ENCODE assay signal across 1 cellular context in the genomic region with DNA sequence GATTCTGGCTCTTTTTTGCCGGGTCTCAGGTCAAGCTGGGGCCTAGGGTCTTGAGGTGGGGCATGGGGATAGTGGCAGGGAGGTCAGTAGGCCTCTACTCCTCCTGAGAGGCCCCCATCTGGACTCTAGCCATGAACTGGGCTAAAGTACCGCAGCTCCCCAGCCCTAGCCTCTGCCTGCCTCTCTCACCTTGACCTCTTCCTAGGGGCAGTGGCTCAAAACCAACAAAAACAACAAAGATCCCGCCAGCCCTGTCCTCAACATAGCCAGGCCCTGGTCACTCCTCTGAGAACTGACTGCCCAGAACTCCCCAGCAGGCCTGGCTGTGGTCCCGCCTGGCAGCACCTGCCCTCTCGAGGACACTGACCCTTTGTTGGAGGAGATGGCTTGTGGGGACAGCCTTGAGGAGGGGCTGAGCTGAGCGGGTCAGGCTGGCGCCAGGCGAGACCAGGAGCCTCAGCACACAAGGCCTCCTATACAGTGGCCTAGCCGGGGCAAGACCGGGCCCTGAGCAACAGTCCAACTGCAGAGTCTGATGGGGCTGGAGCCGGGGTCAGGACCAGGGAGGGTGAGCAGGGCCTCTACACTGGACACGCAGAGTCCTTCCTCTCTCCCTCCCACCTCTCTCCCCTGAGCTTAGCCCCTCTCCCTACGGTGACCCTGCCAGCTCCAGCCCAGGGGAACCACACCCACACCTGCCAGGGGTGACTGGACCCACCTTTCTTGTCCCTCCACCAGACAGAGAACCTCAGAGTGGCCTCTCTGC.
TF ChIP-seq lines count a peak whose summit lies in the region.

No MANE protein-coding gene starts in this region.

TF ChIP-seq in HepG2, 621 proteins besides CTCF, POLR2A, EP300 and RAD21 (continued from another document and continues in another):
- TF ChIP-seq, protein P1, sequence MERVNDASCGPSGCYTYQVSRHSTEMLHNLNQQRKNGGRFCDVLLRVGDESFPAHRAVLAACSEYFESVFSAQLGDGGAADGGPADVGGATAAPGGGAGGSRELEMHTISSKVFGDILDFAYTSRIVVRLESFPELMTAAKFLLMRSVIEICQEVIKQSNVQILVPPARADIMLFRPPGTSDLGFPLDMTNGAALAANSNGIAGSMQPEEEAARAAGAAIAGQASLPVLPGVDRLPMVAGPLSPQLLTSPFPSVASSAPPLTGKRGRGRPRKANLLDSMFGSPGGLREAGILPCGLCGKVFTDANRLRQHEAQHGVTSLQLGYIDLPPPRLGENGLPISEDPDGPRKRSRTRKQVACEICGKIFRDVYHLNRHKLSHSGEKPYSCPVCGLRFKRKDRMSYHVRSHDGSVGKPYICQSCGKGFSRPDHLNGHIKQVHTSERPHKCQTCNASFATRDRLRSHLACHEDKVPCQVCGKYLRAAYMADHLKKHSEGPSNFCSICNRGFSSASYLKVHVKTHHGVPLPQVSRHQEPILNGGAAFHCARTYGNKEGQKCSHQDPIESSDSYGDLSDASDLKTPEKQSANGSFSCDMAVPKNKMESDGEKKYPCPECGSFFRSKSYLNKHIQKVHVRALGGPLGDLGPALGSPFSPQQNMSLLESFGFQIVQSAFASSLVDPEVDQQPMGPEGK (CRISPR knock-in tag; IDR thresholded peaks at IDR 0.05): peak; percentile 93
- peak; percentile 85 for TF ChIP-seq ZNF430 (CRISPR knock-in tag; IDR thresholded peaks at IDR 0.05)
- no peak for TF ChIP-seq MTF2 (CRISPR knock-in tag; IDR thresholded peaks at IDR 0.05; ENCODE audit: borderline replicate concordance)
- TF ChIP-seq ZNF644 (CRISPR knock-in tag; IDR thresholded peaks at IDR 0.05; ENCODE audit: low read depth): peak; percentile 76
- peak; percentile 18 for TF ChIP-seq ZEB1 (IDR thresholded peaks at IDR 0.05; ENCODE audit: insufficient replicate concordance, low read depth)
- no peak; the same call in 1 of the 2 replicates for TF ChIP-seq ZNF451 (CRISPR knock-in tag; IDR thresholded peaks at IDR 0.05)
- no peak for TF ChIP-seq ZNF7 (CRISPR knock-in tag; IDR thresholded peaks at IDR 0.05)
- TF ChIP-seq ISL2 (CRISPR knock-in tag; IDR thresholded peaks at IDR 0.05): peak; percentile 84
- TF ChIP-seq, protein P2, sequence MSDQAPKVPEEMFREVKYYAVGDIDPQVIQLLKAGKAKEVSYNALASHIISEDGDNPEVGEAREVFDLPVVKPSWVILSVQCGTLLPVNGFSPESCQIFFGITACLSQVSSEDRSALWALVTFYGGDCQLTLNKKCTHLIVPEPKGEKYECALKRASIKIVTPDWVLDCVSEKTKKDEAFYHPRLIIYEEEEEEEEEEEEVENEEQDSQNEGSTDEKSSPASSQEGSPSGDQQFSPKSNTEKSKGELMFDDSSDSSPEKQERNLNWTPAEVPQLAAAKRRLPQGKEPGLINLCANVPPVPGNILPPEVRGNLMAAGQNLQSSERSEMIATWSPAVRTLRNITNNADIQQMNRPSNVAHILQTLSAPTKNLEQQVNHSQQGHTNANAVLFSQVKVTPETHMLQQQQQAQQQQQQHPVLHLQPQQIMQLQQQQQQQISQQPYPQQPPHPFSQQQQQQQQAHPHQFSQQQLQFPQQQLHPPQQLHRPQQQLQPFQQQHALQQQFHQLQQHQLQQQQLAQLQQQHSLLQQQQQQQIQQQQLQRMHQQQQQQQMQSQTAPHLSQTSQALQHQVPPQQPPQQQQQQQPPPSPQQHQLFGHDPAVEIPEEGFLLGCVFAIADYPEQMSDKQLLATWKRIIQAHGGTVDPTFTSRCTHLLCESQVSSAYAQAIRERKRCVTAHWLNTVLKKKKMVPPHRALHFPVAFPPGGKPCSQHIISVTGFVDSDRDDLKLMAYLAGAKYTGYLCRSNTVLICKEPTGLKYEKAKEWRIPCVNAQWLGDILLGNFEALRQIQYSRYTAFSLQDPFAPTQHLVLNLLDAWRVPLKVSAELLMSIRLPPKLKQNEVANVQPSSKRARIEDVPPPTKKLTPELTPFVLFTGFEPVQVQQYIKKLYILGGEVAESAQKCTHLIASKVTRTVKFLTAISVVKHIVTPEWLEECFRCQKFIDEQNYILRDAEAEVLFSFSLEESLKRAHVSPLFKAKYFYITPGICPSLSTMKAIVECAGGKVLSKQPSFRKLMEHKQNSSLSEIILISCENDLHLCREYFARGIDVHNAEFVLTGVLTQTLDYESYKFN (CRISPR knock-in tag; conservative IDR thresholded peaks at IDR 0.05): peak; percentile 96
- TF ChIP-seq ZSCAN29 (CRISPR knock-in tag; conservative IDR thresholded peaks at IDR 0.05): no peak; the same call in 1 of the 2 replicates
- no peak for TF ChIP-seq NFE2 (CRISPR knock-in tag; IDR thresholded peaks at IDR 0.05)
- no peak for TF ChIP-seq MTF1 (CRISPR knock-in tag; IDR thresholded peaks at IDR 0.05)
- peak; percentile 79 for TF ChIP-seq TRIM24 (CRISPR knock-in tag; IDR thresholded peaks at IDR 0.05)
- no peak for TF ChIP-seq KDM3A (CRISPR knock-in tag; IDR thresholded peaks at IDR 0.05; ENCODE audit: low read depth)
- peak; percentile 73 for TF ChIP-seq ZSCAN31 (CRISPR knock-in tag; IDR thresholded peaks at IDR 0.05; ENCODE audit: low read depth)
- TF ChIP-seq ZNF782 (CRISPR knock-in tag; IDR thresholded peaks at IDR 0.05; ENCODE audit: borderline replicate concordance): peak; percentile 65; the same call in 1 of the 2 replicates
- TF ChIP-seq REL (CRISPR knock-in tag; conservative IDR thresholded peaks at IDR 0.05): no peak
- peak; percentile 95 for TF ChIP-seq SPEN (CRISPR knock-in tag; IDR thresholded peaks at IDR 0.05; ENCODE audit: low read depth)
- TF ChIP-seq KLF13 (CRISPR knock-in tag; IDR thresholded peaks at IDR 0.05): no peak
- peak in 1 of 2 experiments; percentile 79; a peak in 1 of 4 replicates for TF ChIP-seq KLF16 (CRISPR knock-in tag; IDR thresholded peaks at IDR 0.05)
- TF ChIP-seq, protein P3, sequence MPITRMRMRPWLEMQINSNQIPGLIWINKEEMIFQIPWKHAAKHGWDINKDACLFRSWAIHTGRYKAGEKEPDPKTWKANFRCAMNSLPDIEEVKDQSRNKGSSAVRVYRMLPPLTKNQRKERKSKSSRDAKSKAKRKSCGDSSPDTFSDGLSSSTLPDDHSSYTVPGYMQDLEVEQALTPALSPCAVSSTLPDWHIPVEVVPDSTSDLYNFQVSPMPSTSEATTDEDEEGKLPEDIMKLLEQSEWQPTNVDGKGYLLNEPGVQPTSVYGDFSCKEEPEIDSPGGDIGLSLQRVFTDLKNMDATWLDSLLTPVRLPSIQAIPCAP (CRISPR knock-in tag; IDR thresholded peaks at IDR 0.05; ENCODE audit: low read depth): no peak
- TF ChIP-seq, protein P4, sequence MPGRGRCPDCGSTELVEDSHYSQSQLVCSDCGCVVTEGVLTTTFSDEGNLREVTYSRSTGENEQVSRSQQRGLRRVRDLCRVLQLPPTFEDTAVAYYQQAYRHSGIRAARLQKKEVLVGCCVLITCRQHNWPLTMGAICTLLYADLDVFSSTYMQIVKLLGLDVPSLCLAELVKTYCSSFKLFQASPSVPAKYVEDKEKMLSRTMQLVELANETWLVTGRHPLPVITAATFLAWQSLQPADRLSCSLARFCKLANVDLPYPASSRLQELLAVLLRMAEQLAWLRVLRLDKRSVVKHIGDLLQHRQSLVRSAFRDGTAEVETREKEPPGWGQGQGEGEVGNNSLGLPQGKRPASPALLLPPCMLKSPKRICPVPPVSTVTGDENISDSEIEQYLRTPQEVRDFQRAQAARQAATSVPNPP (CRISPR knock-in tag; IDR thresholded peaks at IDR 0.05): no peak
- peak; percentile 50; the same call in 1 of the 2 replicates for TF ChIP-seq ZNF724P (CRISPR knock-in tag; IDR thresholded peaks at IDR 0.05; ENCODE audit: borderline replicate concordance)
- peak; percentile 74 for TF ChIP-seq DR1 (CRISPR knock-in tag; IDR thresholded peaks at IDR 0.05)
- TF ChIP-seq MYC (CRISPR knock-in tag; IDR thresholded peaks at IDR 0.05; ENCODE audit: borderline replicate concordance): peak; percentile 82
- no peak for TF ChIP-seq ELF4 (CRISPR knock-in tag; IDR thresholded peaks at IDR 0.05; ENCODE audit: borderline replicate concordance)
- TF ChIP-seq MAF1 (CRISPR knock-in tag; IDR thresholded peaks at IDR 0.05; ENCODE audit: borderline replicate concordance): no peak
- no peak for TF ChIP-seq SMARCE1 (IDR thresholded peaks at IDR 0.05; ENCODE audit: borderline replicate concordance)
- no peak for TF ChIP-seq NFRKB (IDR thresholded peaks at IDR 0.05)
- 0 out of 2 replicates have a peak, but pooled peaks have one; percentile 27 for TF ChIP-seq BHLHE40 (IDR thresholded peaks at IDR 0.05; ENCODE audit: low read length)
- TF ChIP-seq, protein P5, sequence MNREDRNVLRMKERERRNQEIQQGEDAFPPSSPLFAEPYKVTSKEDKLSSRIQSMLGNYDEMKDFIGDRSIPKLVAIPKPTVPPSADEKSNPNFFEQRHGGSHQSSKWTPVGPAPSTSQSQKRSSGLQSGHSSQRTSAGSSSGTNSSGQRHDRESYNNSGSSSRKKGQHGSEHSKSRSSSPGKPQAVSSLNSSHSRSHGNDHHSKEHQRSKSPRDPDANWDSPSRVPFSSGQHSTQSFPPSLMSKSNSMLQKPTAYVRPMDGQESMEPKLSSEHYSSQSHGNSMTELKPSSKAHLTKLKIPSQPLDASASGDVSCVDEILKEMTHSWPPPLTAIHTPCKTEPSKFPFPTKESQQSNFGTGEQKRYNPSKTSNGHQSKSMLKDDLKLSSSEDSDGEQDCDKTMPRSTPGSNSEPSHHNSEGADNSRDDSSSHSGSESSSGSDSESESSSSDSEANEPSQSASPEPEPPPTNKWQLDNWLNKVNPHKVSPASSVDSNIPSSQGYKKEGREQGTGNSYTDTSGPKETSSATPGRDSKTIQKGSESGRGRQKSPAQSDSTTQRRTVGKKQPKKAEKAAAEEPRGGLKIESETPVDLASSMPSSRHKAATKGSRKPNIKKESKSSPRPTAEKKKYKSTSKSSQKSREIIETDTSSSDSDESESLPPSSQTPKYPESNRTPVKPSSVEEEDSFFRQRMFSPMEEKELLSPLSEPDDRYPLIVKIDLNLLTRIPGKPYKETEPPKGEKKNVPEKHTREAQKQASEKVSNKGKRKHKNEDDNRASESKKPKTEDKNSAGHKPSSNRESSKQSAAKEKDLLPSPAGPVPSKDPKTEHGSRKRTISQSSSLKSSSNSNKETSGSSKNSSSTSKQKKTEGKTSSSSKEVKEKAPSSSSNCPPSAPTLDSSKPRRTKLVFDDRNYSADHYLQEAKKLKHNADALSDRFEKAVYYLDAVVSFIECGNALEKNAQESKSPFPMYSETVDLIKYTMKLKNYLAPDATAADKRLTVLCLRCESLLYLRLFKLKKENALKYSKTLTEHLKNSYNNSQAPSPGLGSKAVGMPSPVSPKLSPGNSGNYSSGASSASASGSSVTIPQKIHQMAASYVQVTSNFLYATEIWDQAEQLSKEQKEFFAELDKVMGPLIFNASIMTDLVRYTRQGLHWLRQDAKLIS (CRISPR knock-in tag; IDR thresholded peaks at IDR 0.05): peak; percentile 7; the same call in 1 of the 2 replicates
- TF ChIP-seq RXRB (CRISPR knock-in tag; IDR thresholded peaks at IDR 0.05; ENCODE audit: borderline replicate concordance): peak; percentile 98
- TF ChIP-seq NR2F6 (IDR thresholded peaks at IDR 0.05): peak; percentile 97
- TF ChIP-seq NR2F6 (CRISPR knock-in tag; IDR thresholded peaks at IDR 0.05): peak; percentile 99
- peak; percentile 85 for TF ChIP-seq HNF4A (CRISPR knock-in tag; IDR thresholded peaks at IDR 0.05)
- TF ChIP-seq, protein P6, sequence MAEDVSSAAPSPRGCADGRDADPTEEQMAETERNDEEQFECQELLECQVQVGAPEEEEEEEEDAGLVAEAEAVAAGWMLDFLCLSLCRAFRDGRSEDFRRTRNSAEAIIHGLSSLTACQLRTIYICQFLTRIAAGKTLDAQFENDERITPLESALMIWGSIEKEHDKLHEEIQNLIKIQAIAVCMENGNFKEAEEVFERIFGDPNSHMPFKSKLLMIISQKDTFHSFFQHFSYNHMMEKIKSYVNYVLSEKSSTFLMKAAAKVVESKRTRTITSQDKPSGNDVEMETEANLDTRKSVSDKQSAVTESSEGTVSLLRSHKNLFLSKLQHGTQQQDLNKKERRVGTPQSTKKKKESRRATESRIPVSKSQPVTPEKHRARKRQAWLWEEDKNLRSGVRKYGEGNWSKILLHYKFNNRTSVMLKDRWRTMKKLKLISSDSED (CRISPR knock-in tag; IDR thresholded peaks at IDR 0.05): peak; percentile 66; the same call in 1 of the 2 replicates
- TF ChIP-seq ZMAT3 (CRISPR knock-in tag; conservative IDR thresholded peaks at IDR 0.05): no peak
- no peak for TF ChIP-seq CCAR2 (optimal IDR thresholded peaks at IDR 0.05; ENCODE audit: low read depth, low read length)
- peak; percentile 60; the same call in 1 of the 2 replicates for TF ChIP-seq ZNF556 (CRISPR knock-in tag; IDR thresholded peaks at IDR 0.05; ENCODE audit: borderline replicate concordance)
- peak; percentile 59; the same call in 1 of the 2 replicates for TF ChIP-seq TOPORS (CRISPR knock-in tag; IDR thresholded peaks at IDR 0.05)
- peak; percentile 98 for TF ChIP-seq RARA (CRISPR knock-in tag; IDR thresholded peaks at IDR 0.05)
- TF ChIP-seq, protein P7, sequence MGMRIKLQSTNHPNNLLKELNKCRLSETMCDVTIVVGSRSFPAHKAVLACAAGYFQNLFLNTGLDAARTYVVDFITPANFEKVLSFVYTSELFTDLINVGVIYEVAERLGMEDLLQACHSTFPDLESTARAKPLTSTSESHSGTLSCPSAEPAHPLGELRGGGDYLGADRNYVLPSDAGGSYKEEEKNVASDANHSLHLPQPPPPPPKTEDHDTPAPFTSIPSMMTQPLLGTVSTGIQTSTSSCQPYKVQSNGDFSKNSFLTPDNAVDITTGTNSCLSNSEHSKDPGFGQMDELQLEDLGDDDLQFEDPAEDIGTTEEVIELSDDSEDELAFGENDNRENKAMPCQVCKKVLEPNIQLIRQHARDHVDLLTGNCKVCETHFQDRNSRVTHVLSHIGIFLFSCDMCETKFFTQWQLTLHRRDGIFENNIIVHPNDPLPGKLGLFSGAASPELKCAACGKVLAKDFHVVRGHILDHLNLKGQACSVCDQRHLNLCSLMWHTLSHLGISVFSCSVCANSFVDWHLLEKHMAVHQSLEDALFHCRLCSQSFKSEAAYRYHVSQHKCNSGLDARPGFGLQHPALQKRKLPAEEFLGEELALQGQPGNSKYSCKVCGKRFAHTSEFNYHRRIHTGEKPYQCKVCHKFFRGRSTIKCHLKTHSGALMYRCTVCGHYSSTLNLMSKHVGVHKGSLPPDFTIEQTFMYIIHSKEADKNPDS (CRISPR knock-in tag; IDR thresholded peaks at IDR 0.05): no peak; the same call in 1 of the 2 replicates
- TF ChIP-seq, protein P8, sequence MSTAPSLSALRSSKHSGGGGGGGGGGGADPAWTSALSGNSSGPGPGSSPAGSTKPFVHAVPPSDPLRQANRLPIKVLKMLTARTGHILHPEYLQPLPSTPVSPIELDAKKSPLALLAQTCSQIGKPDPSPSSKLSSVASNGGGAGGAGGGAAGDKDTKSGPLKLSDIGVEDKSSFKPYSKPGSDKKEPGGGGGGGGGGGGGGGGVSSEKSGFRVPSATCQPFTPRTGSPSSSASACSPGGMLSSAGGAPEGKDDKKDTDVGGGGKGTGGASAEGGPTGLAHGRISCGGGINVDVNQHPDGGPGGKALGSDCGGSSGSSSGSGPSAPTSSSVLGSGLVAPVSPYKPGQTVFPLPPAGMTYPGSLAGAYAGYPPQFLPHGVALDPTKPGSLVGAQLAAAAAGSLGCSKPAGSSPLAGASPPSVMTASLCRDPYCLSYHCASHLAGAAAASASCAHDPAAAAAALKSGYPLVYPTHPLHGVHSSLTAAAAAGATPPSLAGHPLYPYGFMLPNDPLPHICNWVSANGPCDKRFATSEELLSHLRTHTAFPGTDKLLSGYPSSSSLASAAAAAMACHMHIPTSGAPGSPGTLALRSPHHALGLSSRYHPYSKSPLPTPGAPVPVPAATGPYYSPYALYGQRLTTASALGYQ (CRISPR knock-in tag; IDR thresholded peaks at IDR 0.05): no peak; the same call in 1 of the 2 replicates
- TF ChIP-seq ZFY (CRISPR knock-in tag; IDR thresholded peaks at IDR 0.05): peak; percentile 93
- TF ChIP-seq CHD4 (IDR thresholded peaks at IDR 0.05; ENCODE audit: borderline replicate concordance, low read length): no peak
- no peak for TF ChIP-seq ZNF598 (CRISPR knock-in tag; IDR thresholded peaks at IDR 0.05; ENCODE audit: borderline replicate concordance)
- peak; percentile 83 for TF ChIP-seq TAF15 (IDR thresholded peaks at IDR 0.05; ENCODE audit: low read depth, low read length, poor library complexity, severe bottlenecking)
- TF ChIP-seq ZNF557 (CRISPR knock-in tag; IDR thresholded peaks at IDR 0.05): no peak
- no peak for TF ChIP-seq ZNF282 (IDR thresholded peaks at IDR 0.05; ENCODE audit: partially characterized antibody)
